ENCODE assay signal across 1 cellular context in the genomic region with DNA sequence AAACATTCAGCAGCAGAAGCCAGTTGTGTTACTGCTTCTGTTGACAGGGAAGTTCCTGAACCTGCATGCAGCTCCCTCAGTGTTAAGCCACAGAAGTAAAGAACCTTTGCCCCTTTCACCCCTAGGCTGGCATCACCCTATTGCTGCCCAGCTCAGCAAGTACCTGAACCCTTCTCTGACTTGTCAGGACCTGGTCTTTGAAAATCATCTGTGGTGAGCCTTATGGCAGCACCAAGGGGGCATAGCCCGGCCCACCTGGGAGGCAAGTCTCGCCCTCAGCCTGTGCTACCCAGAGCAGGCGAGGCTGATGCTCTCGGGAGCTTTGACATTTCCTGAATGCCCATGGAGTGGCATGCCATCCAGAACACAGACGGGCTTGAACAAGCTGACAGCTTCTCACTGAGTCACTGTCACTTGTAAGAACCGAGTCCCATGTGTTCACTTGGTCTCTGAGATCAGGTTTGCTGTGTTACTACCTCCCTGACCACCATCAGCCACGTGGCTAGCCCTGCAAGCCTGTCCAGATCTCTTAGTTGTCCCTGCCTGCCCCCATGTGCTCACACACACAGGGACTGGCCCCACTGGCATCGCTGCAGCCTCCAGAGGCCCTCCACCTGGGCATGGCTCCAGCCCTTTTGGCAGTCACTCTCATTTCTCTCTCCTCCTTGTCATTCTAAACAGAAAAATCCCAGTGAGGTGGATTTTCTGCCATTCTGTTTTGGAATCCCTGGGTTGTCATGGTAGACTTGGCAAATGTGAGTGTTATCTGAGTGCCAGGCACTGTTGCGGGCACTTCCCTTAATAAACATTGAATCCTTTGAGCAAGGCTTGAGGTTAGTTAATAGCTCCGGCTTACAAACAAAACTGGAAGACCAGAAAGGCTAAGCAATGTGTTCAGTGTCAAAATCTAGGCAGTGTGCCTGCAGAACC.
TF ChIP-seq lines count a peak whose summit lies in the region.

No MANE protein-coding gene starts in this region.

TF ChIP-seq in HCT116, 20 proteins besides CTCF, POLR2A, EP300 and RAD21:
- no peak for TF ChIP-seq CEBPB (IDR thresholded peaks at IDR 0.05; ENCODE audit: low read depth)
- TF ChIP-seq ELF1 (IDR thresholded peaks at IDR 0.05; ENCODE audit: borderline replicate concordance, low read depth), result no peak
- TF ChIP-seq EZH2 (IDR thresholded peaks at IDR 0.05), result no peak
- TF ChIP-seq ZFX (IDR thresholded peaks at IDR 0.05), result no peak
- no peak for TF ChIP-seq SRF (IDR thresholded peaks at IDR 0.05; ENCODE audit: low read depth)
- no peak for TF ChIP-seq ZNF274 (IDR thresholded peaks at IDR 0.05; ENCODE audit: low read depth, low read length)
- TF ChIP-seq FOSL1 (IDR thresholded peaks at IDR 0.05; ENCODE audit: low read depth), result no peak
- TF ChIP-seq POLR2AphosphoS5 (IDR thresholded peaks at IDR 0.05; ENCODE audit: low read depth, low read length), result no peak
- no peak for TF ChIP-seq TCF7L2 (IDR thresholded peaks at IDR 0.05; ENCODE audit: borderline replicate concordance, extremely low read depth, insufficient read depth, insufficient read length)
